ENCODE assay signal across 28 cellular contexts in the genomic region with DNA sequence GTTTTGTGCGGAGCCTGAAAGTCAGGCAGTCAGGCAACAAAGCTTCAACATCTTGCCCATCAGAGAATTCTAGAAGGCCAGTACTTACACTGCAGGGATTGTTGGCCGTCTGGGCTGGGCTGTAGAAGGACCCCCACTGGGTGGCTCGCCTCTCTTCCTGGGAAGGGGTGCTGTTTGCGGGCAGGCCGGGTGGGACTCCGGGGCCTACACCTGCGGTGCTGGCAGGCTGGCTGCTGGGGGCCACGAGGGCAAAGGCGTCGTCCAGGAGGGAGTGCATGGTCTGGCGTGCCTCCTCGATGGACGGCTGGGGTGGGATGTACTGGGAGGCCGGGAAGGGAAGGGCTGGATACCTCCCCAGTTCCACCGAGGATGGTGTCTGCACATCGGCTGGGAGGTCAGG.
"Had no signal": no experiment of that assay in that cellular context is flagged by ENCODE, and none has a peak within 500 bp of the region (broad histone marks: within the 10 kb centered on the region; RNA-seq: fewer than 3 reads in every experiment).

No MANE protein-coding gene starts in this region.

- DNase-seq: stimulated activated CD4-positive, alpha-beta T cell treated with anti-CD3 and anti-CD28 coated beads, Interleukin-2, amount 100 ng/mL, for 48 hours; stimulated activated CD4-positive, alpha-beta T cell treated with anti-CD3 and anti-CD28 coated beads, Interleukin-4, amount 100 ng/mL, for 1 hour; stimulated activated CD4-positive, alpha-beta T cell treated with anti-CD3 and anti-CD28 coated beads, Interleukin-4, amount 100 ng/mL, for 24 hours; stimulated activated CD4-positive, alpha-beta T cell treated with anti-CD3 and anti-CD28 coated beads, Interleukin-4, amount 100 ng/mL, for 4 hours; stimulated activated CD8-positive, alpha-beta memory T cell treated with anti-CD3 and anti-CD28 coated beads, Interleukin-4, amount 100 ng/mL, for 48 hours; stimulated activated naive B cell treated with anti-CD40 and anti-IgM and Interleukin-4, amounts not matched to agents 10 μg/mL and 1 μg/mL and 100 μg/mL, for 72 hours; stimulated activated naive CD4-positive, alpha-beta T cell; stimulated activated naive CD4-positive, alpha-beta T cell treated with Interleukin-2 at 50 U/mL for 16 hours; stimulated activated naive CD8-positive, alpha-beta T cell treated with anti-CD3 and anti-CD28 coated beads, Interleukin-15, amount 100 ng/mL, for 72 hours; stimulated activated naive CD8-positive, alpha-beta T cell treated with anti-CD3 and anti-CD28 coated beads, Interleukin-15, Interleukin-2, amounts not matched to agents 100 U/mL and 50 U/mL, for 24 hours; stomach; substantia nigra; testis; thyroid gland; tibial artery; transverse colon; trophoblast cell; upper lobe of right lung; uterus had no signal

- H3K27ac ChIP-seq: stomach, suprapubic skin, testis, thoracic aorta, thyroid gland, tibial artery, tibial nerve, transverse colon, upper lobe of left lung, upper lobe of right lung, uterus, vagina had no signal

- H3K9me3 Mint-ChIP-seq: type B pancreatic cell had no signal

- ATAC-seq: stimulated activated effector memory CD8-positive, alpha-beta T cell treated with anti-CD3 and anti-CD28 coated beads, Interleukin-12 subunit alpha, Interleukin-12 subunit beta, amount 100 ng/mL, for 72 hours; stimulated activated memory B cell treated with anti-CD40 and anti-IgM and Interleukin-4, amounts not matched to agents 10 μg/mL and 1 μg/mL and 100 μg/mL, for 72 hours; stimulated activated naive B cell treated with anti-CD40 and anti-IgM and Interleukin-4, amounts not matched to agents 10 μg/mL and 1 μg/mL and 100 μg/mL, for 72 hours; stimulated activated naive CD8-positive, alpha-beta T cell treated with anti-CD3 and anti-CD28 coated beads, Interleukin-15, amount 100 ng/mL, for 72 hours; stimulated activated naive CD8-positive, alpha-beta T cell treated with anti-CD3 and anti-CD28 coated beads, Interleukin-15, Interleukin-2, amounts not matched to agents 100 U/mL and 50 U/mL, for 24 hours; upper lobe of right lung had no signal

- H3K27ac Mint-ChIP-seq: stimulated activated effector memory CD8-positive, alpha-beta T cell treated with anti-CD3 and anti-CD28 coated beads, Interleukin-12 subunit alpha, Interleukin-12 subunit beta, amount 100 ng/mL, for 72 hours; stimulated activated memory B cell treated with anti-CD40 and anti-IgM and Interleukin-4, amounts not matched to agents 10 μg/mL and 1 μg/mL and 100 μg/mL, for 72 hours; stimulated activated naive B cell treated with anti-CD40 and anti-IgM and Interleukin-4, amounts not matched to agents 10 μg/mL and 1 μg/mL and 100 μg/mL, for 72 hours; stimulated activated naive CD8-positive, alpha-beta T cell treated with anti-CD3 and anti-CD28 coated beads, Interleukin-15, Interleukin-2, amounts not matched to agents 100 ng/mL and 50 ng/mL, for 24 hours; type B pancreatic cell had no signal

- H3K27me3 ChIP-seq: stomach, suprapubic skin, testis, thyroid gland, tibial artery, tibial nerve, transverse colon, upper lobe of left lung, upper lobe of right lung, uterus, vagina had no signal

- H3K36me3 Mint-ChIP-seq: stimulated activated effector memory CD8-positive, alpha-beta T cell treated with anti-CD3 and anti-CD28 coated beads, Interleukin-12 subunit alpha, Interleukin-12 subunit beta, amount 100 ng/mL, for 72 hours; stimulated activated memory B cell treated with anti-CD40 and anti-IgM and Interleukin-4, amounts not matched to agents 10 μg/mL and 1 μg/mL and 100 μg/mL, for 72 hours had no signal

- H3K4me3 Mint-ChIP-seq: stimulated activated effector memory CD8-positive, alpha-beta T cell treated with anti-CD3 and anti-CD28 coated beads, Interleukin-12 subunit alpha, Interleukin-12 subunit beta, amount 100 ng/mL, for 72 hours; stimulated activated memory B cell treated with anti-CD40 and anti-IgM and Interleukin-4, amounts not matched to agents 10 μg/mL and 1 μg/mL and 100 μg/mL, for 72 hours; stimulated activated naive B cell treated with anti-CD40 and anti-IgM and Interleukin-4, amounts not matched to agents 10 μg/mL and 1 μg/mL and 100 μg/mL, for 72 hours; stimulated activated naive CD8-positive, alpha-beta T cell treated with anti-CD3 and anti-CD28 coated beads, Interleukin-15, amount 100 ng/mL, for 72 hours; stimulated activated naive CD8-positive, alpha-beta T cell treated with anti-CD3 and anti-CD28 coated beads, Interleukin-15, Interleukin-2, amounts not matched to agents 100 ng/mL and 50 ng/mL, for 24 hours; type B pancreatic cell had no signal

- H3K4me3 ChIP-seq: stomach, suprapubic skin, testis, thoracic aorta, thyroid gland, tibial artery, tibial nerve, transverse colon, upper lobe of left lung, upper lobe of right lung, uterus, vagina had no signal

- H3K4me1 Mint-ChIP-seq: stimulated activated memory B cell treated with anti-CD40 and anti-IgM and Interleukin-4, amounts not matched to agents 10 μg/mL and 1 μg/mL and 100 μg/mL, for 72 hours had no signal

- H3K9me3 ChIP-seq: suprapubic skin, testis, thyroid gland, tibial artery, upper lobe of right lung, uterus had no signal

- H3K36me3 ChIP-seq: thoracic aorta, thyroid gland, transverse colon, uterus, vagina had no signal

- H3K27me3 Mint-ChIP-seq: stimulated activated memory B cell treated with anti-CD40 and anti-IgM and Interleukin-4, amounts not matched to agents 10 μg/mL and 1 μg/mL and 100 μg/mL, for 72 hours; stimulated activated naive B cell treated with anti-CD40 and anti-IgM and Interleukin-4, amounts not matched to agents 10 μg/mL and 1 μg/mL and 100 μg/mL, for 72 hours; stimulated activated naive CD8-positive, alpha-beta T cell treated with anti-CD3 and anti-CD28 coated beads, Interleukin-15, amount 100 ng/mL, for 72 hours; type B pancreatic cell had no signal

- H3K4me1 ChIP-seq: stomach, suprapubic skin, testis, thyroid gland, tibial artery, tibial nerve, transverse colon, upper lobe of left lung, upper lobe of right lung, uterus, vagina had no signal
